8 cellular contexts compared by ENCODE assay signal in genomic region chr7:151745090-151745638, GRCh38.
A peak's percentile ranks its signal among the peaks of the same experiment; 100 is the strongest.
DNase-seq lines count a peak whose midpoint lies in the region; ATAC-seq and TF ChIP-seq lines count a peak whose summit lies in the region.

No MANE protein-coding gene starts in this region.

- ATAC-seq in GM18907 (IDR thresholded peaks at IDR 0.05; ENCODE audit: unreplicated experiment) (no peak), HG02870 (IDR thresholded peaks at IDR 0.05; ENCODE audit: unreplicated experiment) (no peak)

- DNase-seq in NK-92 treated with Interleukin-12 subunit alpha and Interleukin-12 subunit beta, amount 100 ng/mL, for 24 hours (lab: John Stamatoyannopoulos, UW): peak; percentile 33
- DNase-seq in NK-92 (lab: John Stamatoyannopoulos, UW; ENCODE audit: unreplicated experiment): no peak
- peak; percentile 96 for DNase-seq in RKO (ENCODE audit: low spot score)
- DNase-seq in fibroblast of pulmonary artery (ENCODE audit: low read depth): peak; percentile 61
- DNase-seq in vagina (ENCODE audit: extremely low spot score in 2 of 2): no peak

- H3K36me3 ChIP-seq in skeletal muscle satellite cell (ENCODE audit: insufficient read depth, low read length) (no peaks in the 10 kb centered on the region), vagina (no peaks in the 10 kb centered on the region)

- H3K4me3 ChIP-seq in fibroblast of pulmonary artery (replicated peaks; ENCODE audit: low read depth, low read length) (no peak overlapping the region), skeletal muscle satellite cell (ENCODE audit: low read length) (no peak overlapping the region), vagina (no peak overlapping the region)

- no peaks in the 10 kb centered on the region for H3K27me3 ChIP-seq in skeletal muscle satellite cell (ENCODE audit: control insufficient read depth, insufficient read depth, low read length)
- no peaks in the 10 kb centered on the region for H3K27me3 ChIP-seq in vagina

- H3K9me3 ChIP-seq in skeletal muscle satellite cell (replicated peaks; ENCODE audit: low read length): no peaks in the 10 kb centered on the region
- H3K9me3 ChIP-seq in vagina: no peaks in the 10 kb centered on the region

- intact Hi-C loops in vagina (cut with DNase I): no loop called here

- no peak for TF ChIP-seq POLR2A in vagina (IDR thresholded peaks at IDR 0.05)

- no peak overlapping the region for H3K27ac ChIP-seq in vagina

- H3K4me2 ChIP-seq in skeletal muscle satellite cell (ENCODE audit: low read length): peak overlapping the region; percentile 50

- H3K9ac ChIP-seq in skeletal muscle satellite cell (ENCODE audit: low read depth, low read length): peak overlapping the region; percentile 58

- peak; percentile 47 for TF ChIP-seq CTCF in fibroblast of pulmonary artery (IDR thresholded peaks at IDR 0.05; ENCODE audit: low read length, missing control alignments)
- TF ChIP-seq CTCF in vagina (IDR thresholded peaks at IDR 0.05): no peak

- peaks cover 54% of the 10 kb centered on the region for H3K4me1 ChIP-seq in skeletal muscle satellite cell (ENCODE audit: control insufficient read depth, insufficient read depth, low read length)
- peaks cover 18% of the 10 kb centered on the region for H3K4me1 ChIP-seq in vagina

Comparison
In these comparisons a context has a peak if more than half of its experiments do, and no peak if none do; other contexts are left out.
1. DNase-seq: peak in NK-92 treated with Interleukin-12 subunit alpha and Interleukin-12 subunit beta, amount 100 ng/mL, for 24 hours (single experiment), RKO (single experiment) and fibroblast of pulmonary artery (single experiment); none in NK-92 (single experiment) and vagina (0 of 2).